2 cellular contexts compared by ENCODE assay signal in genomic region chr2:10552220-10552870, GRCh38.
TF ChIP-seq lines count a peak whose summit lies in the region.

No MANE protein-coding gene starts in this region.

TF ChIP-seq in HCT116, 20 proteins besides CTCF, POLR2A, EP300 and RAD21:
- TF ChIP-seq SIN3A (IDR thresholded peaks at IDR 0.05; ENCODE audit: low read depth) = no peak
- no peak for TF ChIP-seq SP1 (IDR thresholded peaks at IDR 0.05; ENCODE audit: low read depth)
- no peak for TF ChIP-seq ATF3 (IDR thresholded peaks at IDR 0.05)
- no peak for TF ChIP-seq POLR2AphosphoS5 (IDR thresholded peaks at IDR 0.05; ENCODE audit: low read depth, low read length)
- TF ChIP-seq SRF (IDR thresholded peaks at IDR 0.05; ENCODE audit: low read depth) = no peak
- no peak for TF ChIP-seq EZH2 (IDR thresholded peaks at IDR 0.05)
- no peak for TF ChIP-seq FOSL1 (IDR thresholded peaks at IDR 0.05; ENCODE audit: low read depth)
- TF ChIP-seq YY1 (IDR thresholded peaks at IDR 0.05; ENCODE audit: extremely low read depth, insufficient replicate concordance, low read depth, low read length) = no peak
- no peak for TF ChIP-seq TCF7L2 (IDR thresholded peaks at IDR 0.05; ENCODE audit: borderline replicate concordance, extremely low read depth, insufficient read depth, insufficient read length)
- no peak for TF ChIP-seq ZBTB33 (IDR thresholded peaks at IDR 0.05; ENCODE audit: extremely low read depth, insufficient replicate concordance, low read length)
- no peak for TF ChIP-seq CBX3 (IDR thresholded peaks at IDR 0.05; ENCODE audit: low read depth)
- TF ChIP-seq JUND (IDR thresholded peaks at IDR 0.05) = no peak
- no peak for TF ChIP-seq ELF1 (IDR thresholded peaks at IDR 0.05; ENCODE audit: borderline replicate concordance, low read depth)
- no peak for TF ChIP-seq MAX (IDR thresholded peaks at IDR 0.05)
- TF ChIP-seq EGR1 (IDR thresholded peaks at IDR 0.05; ENCODE audit: low read depth) = no peak
- TF ChIP-seq CEBPB (IDR thresholded peaks at IDR 0.05; ENCODE audit: low read depth) = no peak
- no peak for TF ChIP-seq ZFX (IDR thresholded peaks at IDR 0.05)
- TF ChIP-seq ZNF274 (IDR thresholded peaks at IDR 0.05; ENCODE audit: low read depth, low read length) = no peak
- TF ChIP-seq REST (IDR thresholded peaks at IDR 0.05; ENCODE audit: low read depth) = no peak
TF ChIP-seq in HCT116: peak in this region for 0.

TF ChIP-seq in GM12878, 131 proteins besides CTCF, POLR2A, EP300 and RAD21:
- no peak for TF ChIP-seq ZNF384 (IDR thresholded peaks at IDR 0.05; ENCODE audit: borderline replicate concordance, low read depth, low read length)
